8 cellular contexts compared by ENCODE assay signal in genomic region chr12:2003676-2004112, GRCh38. TPM values are rescaled to one million over a fixed set of nuclear protein-coding genes. Genes with fewer than 3 reads are reported as not detected.
A peak's percentile ranks its signal among the peaks of the same experiment; 100 is the strongest.
DNase-seq lines count a peak whose midpoint lies in the region; ATAC-seq and TF ChIP-seq lines count a peak whose summit lies in the region.

No MANE protein-coding gene starts in this region.

- peak overlapping the region; percentile 100 for H3K9ac ChIP-seq in NT2/D1 (ENCODE audit: insufficient read length, low read depth)

- TF ChIP-seq CTCF in uterus (IDR thresholded peaks at IDR 0.05) (no peak), omental fat pad (IDR thresholded peaks at IDR 0.05) (no peak)

- intact Hi-C loops in uterus (cut with DNase I; ENCODE audit: low total_unique reads), result no loop called here

- peak overlapping the region; percentile 92 for H3K27ac ChIP-seq in mesodermal cell (ENCODE audit: low read depth, low read length, severe bottlenecking)
- peak overlapping the region; percentile 97 for H3K27ac ChIP-seq in uterus

- H3K4me1 ChIP-seq in NT2/D1 (ENCODE audit: insufficient read depth, insufficient read length), result no peaks in the 10 kb centered on the region
- peaks cover 5% of the 10 kb centered on the region for H3K4me1 ChIP-seq in mesodermal cell (ENCODE audit: control insufficient read depth, insufficient read depth, low read length, poor library complexity, severe bottlenecking)
- no peaks in the 10 kb centered on the region for H3K4me1 ChIP-seq in uterus

- DNase-seq in DMS79 treated with DMSO at 0.1 percent for 48 hours (lab: John Stamatoyannopoulos, UW) (peak; percentile 73), NT2/D1 (ENCODE audit: low read depth, low spot score) (no peak), dedifferentiated amniotic fluid mesenchymal stem cell (ENCODE audit: extremely low spot score) (peak; percentile 24), uterus (no peak), omental fat pad (ENCODE audit: low spot score) (no peak), NCI-H1105 treated with DMSO at 0.1 percent for 48 hours (lab: John Stamatoyannopoulos, UW) (no peak)

- peak; percentile 25 for ATAC-seq in GM21619 (IDR thresholded peaks at IDR 0.05; ENCODE audit: unreplicated experiment)
- ATAC-seq in omental fat pad (ENCODE audit: low FRiP score), result no peak

- no peaks in the 10 kb centered on the region for H3K9me3 ChIP-seq in NT2/D1 (ENCODE audit: insufficient read depth, low read length)
- H3K9me3 ChIP-seq in mesodermal cell (ENCODE audit: control insufficient read depth, low read length), result no peaks in the 10 kb centered on the region
- H3K9me3 ChIP-seq in uterus, result no peaks in the 10 kb centered on the region

- TF ChIP-seq POLR2A in uterus (IDR thresholded peaks at IDR 0.05), result no peak

- peak overlapping the region; percentile 99 for H3K4me3 ChIP-seq in NT2/D1 (ENCODE audit: insufficient read length, low read depth)
- peak overlapping the region; percentile 85 for H3K4me3 ChIP-seq in mesodermal cell (ENCODE audit: extremely low read depth, insufficient read depth, low read length, poor library complexity, severe bottlenecking)
- peak overlapping the region; percentile 83 to 98 for H3K4me3 ChIP-seq in uterus

- 0 to 1% methylated on average over 10 to 12 of the region's 13 CpGs for WGBS in mesodermal cell (ENCODE audit: insufficient coverage in 2 of 2), 2 experiments

- no peaks in the 10 kb centered on the region for H3K27me3 ChIP-seq in NT2/D1 (ENCODE audit: insufficient read depth, insufficient read length)
- H3K27me3 ChIP-seq in uterus, result no peaks in the 10 kb centered on the region

- H3K36me3 ChIP-seq in NT2/D1 (ENCODE audit: insufficient read depth, insufficient read length, low read length), result peaks cover 3% of the 10 kb centered on the region
- H3K36me3 ChIP-seq in mesodermal cell (ENCODE audit: control insufficient read depth, insufficient read depth, low read length), result no peaks in the 10 kb centered on the region
- no peaks in the 10 kb centered on the region for H3K36me3 ChIP-seq in uterus

RNA-seq across cellular contexts. Expression of gene DCP1B, which starts 0.6 kb away (rescaled TPM):
- 32.3 TPM for polyA plus RNA-seq in mesodermal cell (2013, experiment 1 of 2)
- 28.8 TPM for polyA plus RNA-seq in mesodermal cell (2013, experiment 2 of 2)
- 10 to 100 TPM; 13.6 to 34.4 (median 20.7) TPM for total RNA-seq in uterus
- total RNA-seq in omental fat pad, result 10 to 100 TPM in 2 of 4 donors, 1 to 10 TPM in 2; 7.2 to 19.2 (median 9.9) TPM

RNA-seq across cellular contexts. Expression of gene CACNA1C, which starts 49.1 kb away (rescaled TPM):
- polyA plus RNA-seq in mesodermal cell (2013, experiment 1 of 2), result 8.0 TPM
- polyA plus RNA-seq in mesodermal cell (2013, experiment 2 of 2), result 8.2 TPM
- total RNA-seq in uterus (100 to 1,000 TPM in 1 of 4 donors, 10 to 100 TPM in 3; 15.9 to 121 (median 32.1) TPM), omental fat pad (10 to 100 TPM in 1 of 4 donors, 1 to 10 TPM in 3; 3.8 to 13.6 (median 5.7) TPM)

Comparison
In these comparisons a context has a peak if more than half of its experiments do, and no peak if none do; other contexts are left out.
1. DNase-seq: peak in DMS79 treated with DMSO at 0.1 percent for 48 hours (single experiment) and dedifferentiated amniotic fluid mesenchymal stem cell (single experiment); none in NT2/D1 (single experiment), uterus (0 of 2), omental fat pad (single experiment) and NCI-H1105 treated with DMSO at 0.1 percent for 48 hours (single experiment).
2. Peak in every context shown above with its lines, with median percentiles within 50 percentile points of each other: H3K4me3 ChIP-seq.